Comparison of ENCODE assay signal across 14 cellular contexts in the genomic region with DNA sequence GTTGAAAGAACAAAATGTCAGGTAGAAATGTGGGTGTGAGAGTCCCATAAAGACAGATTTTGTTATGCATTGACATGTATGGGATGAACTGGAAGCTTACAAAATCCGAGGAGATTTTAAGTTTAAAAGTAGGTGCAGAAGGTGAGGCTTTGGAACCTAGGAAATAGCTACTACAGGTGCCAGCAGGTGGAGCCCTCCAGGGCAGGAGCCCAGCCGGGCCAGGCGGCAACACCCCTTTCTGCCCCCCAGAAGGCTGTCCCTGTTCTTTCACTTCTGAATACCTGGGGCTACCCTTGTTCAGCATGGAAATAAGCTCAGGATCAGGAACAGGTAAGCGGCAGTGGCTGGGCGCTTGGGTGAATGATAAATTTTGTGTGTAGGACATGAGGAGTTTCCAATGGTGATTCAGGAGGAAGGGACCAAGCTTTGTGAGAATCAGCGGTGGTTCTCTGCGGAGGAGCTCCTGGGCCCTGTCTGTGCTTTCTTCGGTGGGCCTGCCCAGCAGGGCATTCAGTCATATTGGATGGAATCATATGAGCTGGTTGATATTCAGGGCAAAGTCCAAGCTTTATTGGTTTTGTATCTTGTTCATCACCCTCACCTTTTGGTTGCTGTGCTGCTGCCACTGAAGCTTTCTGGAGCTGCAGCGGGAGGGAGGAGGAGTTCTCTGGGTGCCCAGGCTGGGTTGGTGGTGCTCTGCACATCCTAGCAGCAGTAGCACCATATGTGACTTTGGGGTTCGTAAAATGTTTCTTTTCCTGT. TPM values are rescaled to one million over a fixed set of nuclear protein-coding genes. Genes with fewer than 3 reads are reported as not detected.
DNase-seq lines count a peak whose midpoint lies in the region; ATAC-seq, FAIRE-seq and TF ChIP-seq lines count a peak whose summit lies in the region.
"Had no signal": no experiment of that assay in that cellular context is flagged by ENCODE, and none has a peak within 500 bp of the region (broad histone marks: within the 10 kb centered on the region; RNA-seq: fewer than 3 reads in every experiment).

No MANE protein-coding gene starts in this region.

- no peak overlapping the region for H2AK5ac ChIP-seq in H9 (ENCODE audit: insufficient read length, low read length)

- POLR2A ChIA-PET in HepG2 (lab: Yijun Ruan, JAX): interaction anchor here (0.6 to 2.6 kb wide), 6 partner anchors 9 to 274 kb away, joined by 3 to 10 read pairs (median 4); no protein-coding TSS in a partner anchor

- no peak overlapping the region for H2BK5ac ChIP-seq in H9 (ENCODE audit: insufficient read length, low read length)

- H2BK120ac ChIP-seq in H9 (ENCODE audit: low read depth, low read length, poor library complexity, severe bottlenecking): no peak overlapping the region

- peak overlapping the region in 1 of 3 experiments; percentile 49; a peak in 1 of 7 replicates for H3K27ac Mint-ChIP-seq in H9
- H3K27ac Mint-ChIP-seq: activated CD4-positive, alpha-beta T cell treated with anti-CD3 and anti-CD28 coated beads, Interleukin-2, amount 10 ng/mL, durations not matched to agents 7 days and 5 days; activated naive CD8-positive, alpha-beta T cell treated with anti-CD3 and anti-CD28 coated beads for 36 hours had no signal

- H3K9me3 ChIP-seq in H9 (ENCODE audit: control insufficient read depth, low read depth, low read length) (no peaks in the 10 kb centered on the region), HepG2 (ENCODE audit: low read length) (no peaks in the 10 kb centered on the region)
- H3K9me3 ChIP-seq: thoracic aorta had no signal

- no TSS peak for BruUV-seq in HepG2 (replicated peaks; lab: Mats Ljungman, UMichigan)

- no peak overlapping the region for H3K4ac ChIP-seq in H9 (ENCODE audit: low read depth, low read length)

- H3K4me2 ChIP-seq in H9 (ENCODE audit: insufficient read depth, insufficient read length, low read length) (no peak overlapping the region), HepG2 (ENCODE audit: low read depth, low read length) (no peak overlapping the region)

- no peaks in the 10 kb centered on the region for H3K23me2 ChIP-seq in H9 (ENCODE audit: insufficient read length, low read depth, low read length, poor library complexity, severe bottlenecking)

- no peak overlapping the region for H4K91ac ChIP-seq in H9 (ENCODE audit: insufficient read length, low read depth, low read length)

- no peak for TF ChIP-seq POLR2A in HepG2 (IDR thresholded peaks at IDR 0.05; ENCODE audit: insufficient read depth in 1 of 2, low read depth in 2 of 2, low read length in 2 of 2)

- H3K27ac ChIP-seq in H9 (ENCODE audit: insufficient read length, low read depth, low read length) (no peak overlapping the region), HepG2 (ENCODE audit: extremely low read length, insufficient read depth, low read length) (no peak overlapping the region)
- H3K27ac ChIP-seq: thoracic aorta had no signal

- H3K4me1 Mint-ChIP-seq in H9: peaks cover 4% of the 10 kb centered on the region in 2 experiments; a peak in 2 of 4 replicates

- H3T11ph ChIP-seq in H9 (ENCODE audit: low read length): no peak overlapping the region

- H4K5ac ChIP-seq in H9 (ENCODE audit: insufficient read length, low read depth, low read length): no peak overlapping the region

- TF ChIP-seq EP300 in HepG2 (IDR thresholded peaks at IDR 0.05; ENCODE audit: low read depth in 2 of 2, low read length in 2 of 2): no peak
- no peak for TF ChIP-seq EP300 in HepG2 (CRISPR knock-in tag; IDR thresholded peaks at IDR 0.05; ENCODE audit: borderline replicate concordance)

- no peaks in the 10 kb centered on the region for H3K4me1 ChIP-seq in H9 (ENCODE audit: insufficient read depth, low read length)
- peaks cover 23% of the 10 kb centered on the region for H3K4me1 ChIP-seq in HepG2 (ENCODE audit: insufficient read depth, low read length)

- H3K27me3 ChIP-seq in H9 (ENCODE audit: insufficient read depth, low read length) (no peaks in the 10 kb centered on the region), HepG2 (ENCODE audit: control insufficient read depth in 1 of 2, insufficient read depth in 2 of 2, low read length in 2 of 2) (no peaks in the 10 kb centered on the region)

- H4K20me1 ChIP-seq in H9 (ENCODE audit: control insufficient read depth, insufficient read depth, insufficient read length): no peaks in the 10 kb centered on the region
- H4K20me1 ChIP-seq in HepG2 (ENCODE audit: insufficient read depth, low read length): no peaks in the 10 kb centered on the region

- H3K27me3 Mint-ChIP-seq in H9 (ENCODE audit: low read depth): no peaks in the 10 kb centered on the region
- H3K27me3 Mint-ChIP-seq: activated CD4-positive, alpha-beta T cell treated with anti-CD3 and anti-CD28 coated beads, Interleukin-2, amount 10 ng/mL, durations not matched to agents 7 days and 5 days; activated naive CD8-positive, alpha-beta T cell treated with anti-CD3 and anti-CD28 coated beads for 36 hours had no signal

- no peak for FAIRE-seq in HepG2 (lab: Jason Lieb, UNC)
- FAIRE-seq: H54 had no signal

- no peak overlapping the region for H3K4me3 ChIP-seq in astrocyte of the spinal cord (ENCODE audit: low read depth, low read length)
- H3K4me3 ChIP-seq in HepG2 (replicated peaks in 1 of 3; ENCODE audit: insufficient read depth in 1 of 3, low read depth in 2 of 3, low read length in 3 of 3): no peak overlapping the region
- H3K4me3 ChIP-seq: thoracic aorta had no signal

- DNase-seq in COLO668 (lab: John Stamatoyannopoulos, UW; ENCODE audit: unreplicated experiment): peak; percentile 2
- peak; percentile 54 for DNase-seq in H9
- no peak for DNase-seq in astrocyte of the spinal cord (ENCODE audit: low read depth, low spot score)
- DNase-seq in HepG2 (ENCODE audit: low spot score): peak; percentile 18
- no peak for DNase-seq in H4 (ENCODE audit: low spot score)
- DNase-seq in KBM-7: no peak
- DNase-seq in activated CD8-positive, alpha-beta memory T cell treated with anti-CD3 and anti-CD28 coated beads for 24 hours: no peak
- DNase-seq: activated CD4-positive, alpha-beta T cell treated with anti-CD3 and anti-CD28 coated beads, Interleukin-2, amount 10 ng/mL, durations not matched to agents 7 days and 5 days; activated naive CD8-positive, alpha-beta T cell treated with anti-CD3 and anti-CD28 coated beads for 36 hours; NCI-H1417 treated with DMSO at 0.1 percent for 48 hours; SHP77 had no signal

- H2AFZ ChIP-seq in H9 (ENCODE audit: low read length) (no peak overlapping the region), HepG2 (ENCODE audit: low read length) (no peak overlapping the region)

- H3K79me1 ChIP-seq in H9 (ENCODE audit: insufficient read depth, low read depth, low read length, poor library complexity, severe bottlenecking): no peaks in the 10 kb centered on the region

- peaks cover 2 to 34% of the 10 kb centered on the region in 2 experiments; a peak in 3 of 5 replicates for H3K36me3 ChIP-seq in HepG2 (replicated peaks in 1 of 2; ENCODE audit: control insufficient read depth in 1 of 2, insufficient read depth in 2 of 2, low read length in 2 of 2)

- peaks cover 2 to 24% (median 13%) of the 10 kb centered on the region in 3 experiments; a peak in 5 of 7 replicates for H3K36me3 Mint-ChIP-seq in H9 (ENCODE audit: insufficient read depth in 1 of 3, low read depth in 3 of 3)

- no peak overlapping the region for H2BK15ac ChIP-seq in H9 (ENCODE audit: low read depth, low read length)

- no peak overlapping the region for H3K14ac ChIP-seq in H9 (ENCODE audit: insufficient read depth, low read length)

- H3K79me2 ChIP-seq in H9 (ENCODE audit: insufficient read depth, low read length) (no peaks in the 10 kb centered on the region), HepG2 (ENCODE audit: insufficient read depth, low read length) (no peaks in the 10 kb centered on the region)

- in situ Hi-C loops in astrocyte of the spinal cord (cut with HindIII; ENCODE audit: low sequenced_read_pairs): no loop called here
- in situ Hi-C loops in HepG2 (cut with HindIII; ENCODE audit: extremely low pct_ligation_motif_present, low pct_unique_long_range_greater_than_20kb): no loop called here
- in situ Hi-C loops in KBM-7 (cut with MboI; ENCODE audit: low pct_unique_long_range_greater_than_20kb, low sequenced_read_pairs): no loop called here

- H3K23ac ChIP-seq in H9 (ENCODE audit: insufficient read length, low read depth, low read length): no peak overlapping the region

- H3K56ac ChIP-seq in H9 (ENCODE audit: insufficient read length, low read depth, low read length): no peak overlapping the region

- H3K9ac ChIP-seq in H9 (ENCODE audit: extremely low read depth, insufficient read length, low read length) (no peak overlapping the region), HepG2 (ENCODE audit: insufficient read depth, low read depth, low read length) (no peak overlapping the region)

- no CpG with 5 or more reads among the region's 10 CpGs for WGBS in H9 (ENCODE audit: extremely low coverage, insufficient read length, low lambda C conversion rate)
- WGBS in HepG2 (ENCODE audit: low lambda C conversion rate): 83% methylated on average over 9 of the region's 10 CpGs

- H3K4me3 Mint-ChIP-seq in H9: no peak overlapping the region
- H3K4me3 Mint-ChIP-seq: activated CD4-positive, alpha-beta T cell treated with anti-CD3 and anti-CD28 coated beads, Interleukin-2, amount 10 ng/mL, durations not matched to agents 7 days and 5 days; activated naive CD8-positive, alpha-beta T cell treated with anti-CD3 and anti-CD28 coated beads for 36 hours had no signal

- CTCF ChIA-PET in HepG2 (lab: Yijun Ruan, JAX; ENCODE audit: low intra/inter-chr PET ratio, low total read pairs): interaction anchor here (3.2 to 3.3 kb wide), 2 partner anchors 274 to 287 kb away, joined by 13 to 21 read pairs; no protein-coding TSS in a partner anchor

- H2BK20ac ChIP-seq in H9 (ENCODE audit: low read depth, low read length, poor library complexity, severe bottlenecking): no peak overlapping the region

- intact Hi-C loops in HepG2 (cut with micrococcal nuclease; ENCODE audit: unreplicated experiment): loop anchor here (1.0 to 2.0 kb wide), 2 partner anchors 118 to 274 kb away; a partner anchor contains a TSS

- H2BK12ac ChIP-seq in H9 (ENCODE audit: insufficient read length, low read depth, low read length): no peak overlapping the region

- no peaks in the 10 kb centered on the region for H3K9me3 Mint-ChIP-seq in H9
- H3K9me3 Mint-ChIP-seq: activated CD4-positive, alpha-beta T cell treated with anti-CD3 and anti-CD28 coated beads, Interleukin-2, amount 10 ng/mL, durations not matched to agents 7 days and 5 days; activated naive CD8-positive, alpha-beta T cell treated with anti-CD3 and anti-CD28 coated beads for 36 hours had no signal

- no peak overlapping the region for H3K18ac ChIP-seq in H9 (ENCODE audit: insufficient read length, low read depth, low read length)

- peak; percentile 87 for ATAC-seq in HepG2
- no peak for ATAC-seq in GM18868 (IDR thresholded peaks at IDR 0.05; ENCODE audit: unreplicated experiment)

- peak; percentile 44; the same call in 1 of the 2 replicates for TF ChIP-seq RAD21 in HepG2 (CRISPR knock-in tag; IDR thresholded peaks at IDR 0.05)

- H4K8ac ChIP-seq in H9 (replicated peaks; ENCODE audit: insufficient read length, low read depth, low read length): no peak overlapping the region

- TF ChIP-seq CTCF in H9 (conservative IDR thresholded peaks at IDR 0.05) (peak; percentile 77), astrocyte of the spinal cord (IDR thresholded peaks at IDR 0.05; ENCODE audit: low read depth, low read length) (peak; percentile 21), HepG2 (CRISPR knock-in tag; IDR thresholded peaks at IDR 0.05) (peak; percentile 81)

RNA-seq across cellular contexts. Expression of a gene that starts 12.3 kb away (rescaled TPM):
- total RNA-seq in H9 (2021) (11.0 and 11.9 TPM in 2 replicates), HepG2 (2016; rRNA removed; fragmentation: Illumina TruSeq; extraction: Trizol) (12.0 and 12.3 TPM in 2 replicates)
- 7.1 and 9.2 TPM in 2 replicates for total RNA-seq in HepG2 (2016; cell fraction: cytosol; rRNA removed; fragmentation: Illumina TruSeq; extraction: Trizol; ENCODE audit: low read depth)
- total RNA-seq in HepG2 (2016; cell fraction: insoluble cytoplasmic fraction; rRNA removed; fragmentation: Illumina TruSeq; extraction: Trizol): 11.0 and 11.8 TPM in 2 replicates
- 10.6 and 11.8 TPM in 2 replicates for total RNA-seq in HepG2 (2016; cell fraction: membrane; rRNA removed; fragmentation: Illumina TruSeq; extraction: Trizol)
- total RNA-seq in HepG2 (2016; cell fraction: nucleus; rRNA removed; fragmentation: Illumina TruSeq; extraction: Trizol): 9.6 and 10.0 TPM in 2 replicates
- polyA plus RNA-seq in HepG2 (2011; rRNA removed): 4.1 and 5.5 TPM in 2 replicates
- polyA plus RNA-seq in HepG2 (2011; cell fraction: cytosol; rRNA removed): 3.9 and 4.1 TPM in 2 replicates
- 4.0 and 4.1 TPM in 2 replicates for polyA plus RNA-seq in HepG2 (2011; cell fraction: nucleus; rRNA removed)
- polyA plus RNA-seq in HepG2 (2012): 3.2 and 4.6 TPM in 2 replicates
- 8.6 and 11.4 TPM in 2 replicates for polyA plus RNA-seq in HepG2 (2016; cell fraction: cytosol; fragmentation: Illumina TruSeq; extraction: Trizol; ENCODE audit: low read depth)
- polyA plus RNA-seq in HepG2 (2016; cell fraction: insoluble cytoplasmic fraction; fragmentation: Illumina TruSeq; extraction: Trizol; ENCODE audit: low read depth): 10.4 and 11.3 TPM in 2 replicates
- 8.8 and 9.2 TPM in 2 replicates for polyA plus RNA-seq in HepG2 (2016; cell fraction: membrane; fragmentation: Illumina TruSeq; extraction: Trizol; ENCODE audit: low read depth)
- 16.0 and 16.6 TPM in 2 replicates for polyA plus RNA-seq in HepG2 (2016; cell fraction: nucleus; fragmentation: Illumina TruSeq; extraction: Trizol; ENCODE audit: insufficient read depth, low read depth)
- 2.3 and 4.8 TPM in 2 replicates for polyA minus RNA-seq in HepG2 (2011; rRNA and poly(A)+ RNA removed; ENCODE audit: low replicate concordance)
- 2.8 and 3.4 TPM in 2 replicates for polyA minus RNA-seq in HepG2 (2011; cell fraction: cytosol; rRNA and poly(A)+ RNA removed)
- polyA minus RNA-seq in HepG2 (2011; cell fraction: nucleus; rRNA and poly(A)+ RNA removed): 5.0 and 8.0 TPM in 2 replicates
- 7.6 and 9.9 TPM in 2 replicates for total RNA-seq in H4 (2014; rRNA removed; shearing (Covaris generic))

RNA-seq across cellular contexts. Expression of a gene that starts 43.1 kb away (rescaled TPM):
- 31.3 and 31.7 TPM in 2 replicates for total RNA-seq in H9 (2021)
- total RNA-seq in HepG2 (2016; rRNA removed; fragmentation: Illumina TruSeq; extraction: Trizol): 33.6 and 49.9 TPM in 2 replicates
- total RNA-seq in HepG2 (2016; cell fraction: cytosol; rRNA removed; fragmentation: Illumina TruSeq; extraction: Trizol; ENCODE audit: low read depth): 10.0 and 12.6 TPM in 2 replicates
- total RNA-seq in HepG2 (2016; cell fraction: insoluble cytoplasmic fraction; rRNA removed; fragmentation: Illumina TruSeq; extraction: Trizol): 33.1 and 46.0 TPM in 2 replicates
- total RNA-seq in HepG2 (2016; cell fraction: membrane; rRNA removed; fragmentation: Illumina TruSeq; extraction: Trizol): 16.2 and 20.5 TPM in 2 replicates
- 38.4 and 46.0 TPM in 2 replicates for total RNA-seq in HepG2 (2016; cell fraction: nucleus; rRNA removed; fragmentation: Illumina TruSeq; extraction: Trizol)
- polyA plus RNA-seq in HepG2 (2011; rRNA removed): 22.2 and 27.9 TPM in 2 replicates
- polyA plus RNA-seq in HepG2 (2011; cell fraction: cytosol; rRNA removed): 39.4 and 55.2 TPM in 2 replicates
- 24.0 and 24.4 TPM in 2 replicates for polyA plus RNA-seq in HepG2 (2011; cell fraction: nucleus; rRNA removed)
- 25.8 and 30.9 TPM in 2 replicates for polyA plus RNA-seq in HepG2 (2012)
- 10.7 and 11.0 TPM in 2 replicates for polyA plus RNA-seq in HepG2 (2016; cell fraction: cytosol; fragmentation: Illumina TruSeq; extraction: Trizol; ENCODE audit: low read depth)
- polyA plus RNA-seq in HepG2 (2016; cell fraction: insoluble cytoplasmic fraction; fragmentation: Illumina TruSeq; extraction: Trizol; ENCODE audit: low read depth): 32.6 and 34.2 TPM in 2 replicates
- polyA plus RNA-seq in HepG2 (2016; cell fraction: membrane; fragmentation: Illumina TruSeq; extraction: Trizol; ENCODE audit: low read depth): 17.4 and 18.7 TPM in 2 replicates
- 84.5 TPM in 2 replicates for polyA plus RNA-seq in HepG2 (2016; cell fraction: nucleus; fragmentation: Illumina TruSeq; extraction: Trizol; ENCODE audit: insufficient read depth, low read depth)
- polyA minus RNA-seq in HepG2 (2011; rRNA and poly(A)+ RNA removed; ENCODE audit: low replicate concordance): 22.6 and 27.6 TPM in 2 replicates
- polyA minus RNA-seq in HepG2 (2011; cell fraction: cytosol; rRNA and poly(A)+ RNA removed): 20.3 and 30.2 TPM in 2 replicates
- polyA minus RNA-seq in HepG2 (2011; cell fraction: nucleus; rRNA and poly(A)+ RNA removed): 15.2 and 16.9 TPM in 2 replicates
- total RNA-seq in H4 (2014; rRNA removed; shearing (Covaris generic)): 107 and 129 TPM in 2 replicates

RNA-seq across cellular contexts. Expression of a gene that starts 50.5 kb away (rescaled TPM):
- 0.31 and 0.50 TPM in 2 replicates for total RNA-seq in H9 (2021)
- total RNA-seq in HepG2 (2016; rRNA removed; fragmentation: Illumina TruSeq; extraction: Trizol): 0.14 and 0.33 TPM in 2 replicates
- total RNA-seq in HepG2 (2016; cell fraction: cytosol; rRNA removed; fragmentation: Illumina TruSeq; extraction: Trizol; ENCODE audit: low read depth): 0.30 TPM in 1 of 2 replicates, not detected in the other
- total RNA-seq in HepG2 (2016; cell fraction: insoluble cytoplasmic fraction; rRNA removed; fragmentation: Illumina TruSeq; extraction: Trizol): 0.24 and 0.36 TPM in 2 replicates
- total RNA-seq in HepG2 (2016; cell fraction: membrane; rRNA removed; fragmentation: Illumina TruSeq; extraction: Trizol): 0.28 and 0.37 TPM in 2 replicates
- 0.47 and 0.81 TPM in 2 replicates for total RNA-seq in HepG2 (2016; cell fraction: nucleus; rRNA removed; fragmentation: Illumina TruSeq; extraction: Trizol)
- polyA plus RNA-seq in HepG2 (2011; rRNA removed): 0.33 and 0.37 TPM in 2 replicates
- polyA plus RNA-seq in HepG2 (2011; cell fraction: cytosol; rRNA removed): 0.40 TPM in 2 replicates
- polyA plus RNA-seq in HepG2 (2011; cell fraction: nucleus; rRNA removed): 0.66 and 0.99 TPM in 2 replicates
- 0.15 and 0.23 TPM in 2 replicates for polyA plus RNA-seq in HepG2 (2012)
- polyA plus RNA-seq in HepG2 (2016; cell fraction: cytosol; fragmentation: Illumina TruSeq; extraction: Trizol; ENCODE audit: low read depth): 0.32 and 0.54 TPM in 2 replicates
- polyA plus RNA-seq in HepG2 (2016; cell fraction: insoluble cytoplasmic fraction; fragmentation: Illumina TruSeq; extraction: Trizol; ENCODE audit: low read depth): 0.24 TPM in 1 of 2 replicates, not detected in the other
- polyA plus RNA-seq in HepG2 (2016; cell fraction: membrane; fragmentation: Illumina TruSeq; extraction: Trizol; ENCODE audit: low read depth): 0.35 and 0.48 TPM in 2 replicates
- 0.97 and 1.7 TPM in 2 replicates for polyA plus RNA-seq in HepG2 (2016; cell fraction: nucleus; fragmentation: Illumina TruSeq; extraction: Trizol; ENCODE audit: insufficient read depth, low read depth)
- polyA minus RNA-seq in HepG2 (2011; rRNA and poly(A)+ RNA removed; ENCODE audit: low replicate concordance): 1.1 and 3.6 TPM in 2 replicates
- not detected in 2 replicates for polyA minus RNA-seq in HepG2 (2011; cell fraction: cytosol; rRNA and poly(A)+ RNA removed)
- 0.90 and 1.1 TPM in 2 replicates for polyA minus RNA-seq in HepG2 (2011; cell fraction: nucleus; rRNA and poly(A)+ RNA removed)
- 0.08 TPM in 1 of 2 replicates, not detected in the other for total RNA-seq in H4 (2014; rRNA removed; shearing (Covaris generic))
- total RNA-seq: thoracic aorta had no signal

Comparison
In these comparisons a context has a peak if more than half of its experiments do, and no peak if none do; other contexts are left out.
1. DNase-seq: peak in COLO668 (single experiment), H9 (single experiment) and HepG2 (single experiment); none in astrocyte of the spinal cord (single experiment), H4 (single experiment), KBM-7 (single experiment) and activated CD8-positive, alpha-beta memory T cell treated with anti-CD3 and anti-CD28 coated beads for 24 hours (single experiment).
2. CTCF ChIP-seq: peak in every context shown above with its lines; median percentile 81 in HepG2; 77 in H9; 21 in astrocyte of the spinal cord.